In the genomic region with DNA sequence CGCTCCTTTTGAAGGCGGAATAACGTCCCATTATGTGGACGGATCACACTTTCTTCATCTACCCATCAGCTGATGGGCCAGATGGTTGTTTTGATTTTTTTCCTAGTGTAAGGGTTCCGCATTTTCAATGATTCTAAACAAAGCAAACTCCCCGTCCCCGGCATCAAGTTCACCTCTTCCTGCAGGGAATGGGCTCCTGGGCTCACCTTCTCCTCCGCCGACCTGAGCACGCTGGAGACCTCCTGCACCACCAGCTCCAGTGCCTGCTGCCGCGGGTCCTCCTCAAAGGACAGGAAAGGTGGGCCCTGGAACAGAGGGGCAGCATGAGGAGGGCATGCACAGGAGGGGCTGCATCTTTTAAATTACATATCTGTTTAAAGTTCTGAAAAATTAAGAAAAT, we compare ENCODE assay signal across 24 cellular contexts.
"Had no signal": no experiment of that assay in that cellular context is flagged by ENCODE, and none has a peak within 500 bp of the region (broad histone marks: within the 10 kb centered on the region; RNA-seq: fewer than 3 reads in every experiment).

No MANE protein-coding gene starts in this region.

- H3K27me3 ChIP-seq: left lung, neutrophil, tibial nerve, uterus had no signal

- H3K9me3 Mint-ChIP-seq: immature natural killer cell; memory B cell; naive thymus-derived CD8-positive, alpha-beta T cell; neural crest cell; stimulated activated naive CD8-positive, alpha-beta T cell treated with anti-CD3 and anti-CD28 coated beads, Interleukin-15, amount 100 ng/mL, for 72 hours; type B pancreatic cell had no signal

- H3K27ac ChIP-seq: left lung, neutrophil, parathyroid adenoma, skin epidermis, tibial nerve, uterus had no signal

- H3K36me3 ChIP-seq: left lung, neutrophil, uterus had no signal

- H2AFZ ChIP-seq: parathyroid adenoma had no signal

- H3K27ac Mint-ChIP-seq: immature natural killer cell; memory B cell; nephron; progenitor cell of endocrine pancreas; stimulated activated memory B cell treated with anti-CD40 and anti-IgM and Interleukin-4, amounts not matched to agents 10 μg/mL and 1 μg/mL and 100 μg/mL, for 72 hours; stimulated activated naive CD8-positive, alpha-beta T cell treated with anti-CD3 and anti-CD28 coated beads, Interleukin-15, amount 100 ng/mL, for 72 hours; type B pancreatic cell had no signal

- H3K9me3 ChIP-seq: left lung, neutrophil, tibial nerve, uterus had no signal

- H3K4me1 Mint-ChIP-seq: immature natural killer cell; nephron; neural crest cell; stimulated activated memory B cell treated with anti-CD40 and anti-IgM and Interleukin-4, amounts not matched to agents 10 μg/mL and 1 μg/mL and 100 μg/mL, for 72 hours; stimulated activated naive CD8-positive, alpha-beta T cell treated with anti-CD3 and anti-CD28 coated beads, Interleukin-15, amount 100 ng/mL, for 72 hours had no signal

- H3K27me3 Mint-ChIP-seq: naive thymus-derived CD8-positive, alpha-beta T cell; progenitor cell of endocrine pancreas; stimulated activated memory B cell treated with anti-CD40 and anti-IgM and Interleukin-4, amounts not matched to agents 10 μg/mL and 1 μg/mL and 100 μg/mL, for 72 hours; stimulated activated naive CD8-positive, alpha-beta T cell treated with anti-CD3 and anti-CD28 coated beads, Interleukin-15, amount 100 ng/mL, for 72 hours; type B pancreatic cell had no signal

- H3K4me1 ChIP-seq: left lung, uterus had no signal

- DNase-seq: hippocampal formation; immature natural killer cell; kidney; left colon; left lung; naive thymus-derived CD8-positive, alpha-beta T cell; occipital lobe; right cardiac atrium; stimulated activated CD4-positive, alpha-beta T cell treated with anti-CD3 and anti-CD28 coated beads, Interleukin-4, amount 100 ng/mL, for 24 hours; stimulated activated naive CD4-positive, alpha-beta T cell treated with Interleukin-2 at 50 U/mL for 16 hours; stimulated activated naive CD8-positive, alpha-beta T cell treated with anti-CD3 and anti-CD28 coated beads, Interleukin-15, amount 100 ng/mL, for 72 hours; substantia nigra; uterus had no signal

- H3K4me3 ChIP-seq: left lung, skin epidermis, tibial nerve, uterus had no signal

- H3K36me3 Mint-ChIP-seq: immature natural killer cell; memory B cell; naive thymus-derived CD8-positive, alpha-beta T cell had no signal

- ATAC-seq: left colon; left lung; naive thymus-derived CD8-positive, alpha-beta T cell; right cardiac atrium; sciatic nerve; stimulated activated memory B cell treated with anti-CD40 and anti-IgM and Interleukin-4, amounts not matched to agents 10 μg/mL and 1 μg/mL and 100 μg/mL, for 72 hours; stimulated activated naive CD8-positive, alpha-beta T cell treated with anti-CD3 and anti-CD28 coated beads, Interleukin-15, amount 100 ng/mL, for 72 hours had no signal

- H3K9ac ChIP-seq: parathyroid adenoma had no signal

- H3K4me3 Mint-ChIP-seq: immature natural killer cell; memory B cell; naive thymus-derived CD8-positive, alpha-beta T cell; nephron; neural crest cell; stimulated activated memory B cell treated with anti-CD40 and anti-IgM and Interleukin-4, amounts not matched to agents 10 μg/mL and 1 μg/mL and 100 μg/mL, for 72 hours; stimulated activated naive CD8-positive, alpha-beta T cell treated with anti-CD3 and anti-CD28 coated beads, Interleukin-15, amount 100 ng/mL, for 72 hours; type B pancreatic cell had no signal
